In genomic region chr2:195407782-195408181, GRCh38 we compare ENCODE assay signal across 13 cellular contexts.
DNase-seq lines count a peak whose midpoint lies in the region; ATAC-seq and TF ChIP-seq lines count a peak whose summit lies in the region.
"Had no signal": no experiment of that assay in that cellular context is flagged by ENCODE, and none has a peak within 500 bp of the region (broad histone marks: within the 10 kb centered on the region; RNA-seq: fewer than 3 reads in every experiment).

No MANE protein-coding gene starts in this region.

- no peak for ATAC-seq in HG03354 (IDR thresholded peaks at IDR 0.05; ENCODE audit: poor library complexity, severe bottlenecking, unreplicated experiment)
- no peak for ATAC-seq in HG02642 (IDR thresholded peaks at IDR 0.05; ENCODE audit: poor library complexity, unreplicated experiment)

- peaks cover 4% of the 10 kb centered on the region for H3K36me3 Mint-ChIP-seq in T-helper 1 cell treated with Interleukin-12 subunit alpha and Interleukin-12 subunit beta and Interleukin-4 antibody, amounts not matched to agents 30 μg/mL and 1 μg/mL, for 36 hours (ENCODE audit: low read depth)

- no peak overlapping the region for H3K4me3 Mint-ChIP-seq in T-helper 1 cell treated with Interleukin-12 subunit alpha and Interleukin-12 subunit beta and Interleukin-4 antibody, amounts not matched to agents 30 μg/mL and 1 μg/mL, for 36 hours

- TF ChIP-seq POLR2A in erythroblast (IDR thresholded peaks at IDR 0.05; ENCODE audit: low read length): no peak

- peaks cover 23% of the 10 kb centered on the region for H3K4me1 Mint-ChIP-seq in T-helper 1 cell treated with Interleukin-12 subunit alpha and Interleukin-12 subunit beta and Interleukin-4 antibody, amounts not matched to agents 30 μg/mL and 1 μg/mL, for 36 hours (ENCODE audit: low read depth)

- no peak for DNase-seq in T-helper 1 cell
- peak; percentile 40 for DNase-seq in NCI-H460 (ENCODE audit: extremely low read depth, low read depth)
- DNase-seq in erythroblast (lab: John Stamatoyannopoulos, UW): peak; percentile 11 to 61
- peak; percentile 0 for DNase-seq in stromal cell of bone marrow (ENCODE audit: low read depth)
- DNase-seq in T-helper 2 cell: no peak
- DNase-seq: activated CD4-positive, alpha-beta T cell treated with anti-CD3 and anti-CD28 coated beads, Interleukin-2, amount 50 U/mL, for 48 hours; Kasumi-1; stimulated activated CD8-positive, alpha-beta memory T cell treated with anti-CD3 and anti-CD28 coated beads, Interleukin-4, amount 100 ng/mL, for 48 hours; T-helper 9 cell had no signal

- H3K9me3 Mint-ChIP-seq in T-helper 1 cell treated with Interleukin-12 subunit alpha and Interleukin-12 subunit beta and Interleukin-4 antibody, amounts not matched to agents 30 μg/mL and 1 μg/mL, for 36 hours: peaks cover 3% of the 10 kb centered on the region

- no peaks in the 10 kb centered on the region for H3K27me3 Mint-ChIP-seq in T-helper 1 cell treated with Interleukin-12 subunit alpha and Interleukin-12 subunit beta and Interleukin-4 antibody, amounts not matched to agents 30 μg/mL and 1 μg/mL, for 36 hours (ENCODE audit: low read depth)
- H3K27me3 Mint-ChIP-seq: progenitor cell of endocrine pancreas had no signal

- peak overlapping the region; percentile 3 for H3K27ac Mint-ChIP-seq in T-helper 1 cell treated with Interleukin-12 subunit alpha and Interleukin-12 subunit beta and Interleukin-4 antibody, amounts not matched to agents 30 μg/mL and 1 μg/mL, for 36 hours
- H3K27ac Mint-ChIP-seq: progenitor cell of endocrine pancreas had no signal

Comparison
In these comparisons a context has a peak if more than half of its experiments do, and no peak if none do; other contexts are left out.
1. DNase-seq: peak in NCI-H460 (single experiment), erythroblast (2 of 2) and stromal cell of bone marrow (single experiment); none in T-helper 1 cell (0 of 5) and T-helper 2 cell (0 of 5).